23 cellular contexts compared by ENCODE assay signal in the genomic region with DNA sequence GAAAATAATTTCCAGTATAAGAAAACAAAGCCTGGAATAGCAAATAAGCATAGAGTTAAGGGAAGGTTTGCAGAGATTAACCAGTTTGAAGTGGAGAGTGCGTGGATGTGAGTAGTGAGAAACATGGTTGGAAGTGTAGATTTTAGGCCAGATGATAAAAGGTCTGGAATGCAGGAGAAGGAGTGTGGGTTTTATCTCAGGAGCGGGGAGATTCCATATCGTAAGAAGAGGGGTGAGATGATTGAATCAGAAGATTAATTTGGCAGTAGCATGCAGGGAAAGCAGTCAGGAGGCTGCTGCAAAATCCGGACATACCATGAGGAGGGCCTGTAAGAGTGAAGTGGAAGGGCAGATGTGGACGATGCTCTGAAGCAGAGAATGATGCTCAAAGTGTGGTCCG. TPM values are rescaled to one million over a fixed set of nuclear protein-coding genes. Genes with fewer than 3 reads are reported as not detected.
"Had no signal": no experiment of that assay in that cellular context is flagged by ENCODE, and none has a peak within 500 bp of the region (broad histone marks: within the 10 kb centered on the region; RNA-seq: fewer than 3 reads in every experiment).

No MANE protein-coding gene starts in this region.

- ATAC-seq: esophagus mucosa; gastrocnemius medialis; heart right ventricle; mucosa of descending colon; naive thymus-derived CD8-positive, alpha-beta T cell; psoas muscle; right lobe of liver had no signal

- H3K9me3 Mint-ChIP-seq: naive thymus-derived CD8-positive, alpha-beta T cell had no signal

- H3K4me1 ChIP-seq: gastrocnemius medialis, psoas muscle, right lobe of liver, upper lobe of left lung, uterus had no signal

- DNase-seq: effector memory CD4-positive, alpha-beta T cell; gastrocnemius medialis; heart right ventricle; hypothalamus; kidney glomerular epithelial cell; mammary epithelial cell; mucosa of descending colon; naive thymus-derived CD8-positive, alpha-beta T cell; psoas muscle; retina; right lobe of liver; spleen; stimulated activated CD4-positive, alpha-beta T cell treated with anti-CD3 and anti-CD28 coated beads, Interleukin-15, amount 100 ng/mL, for 24 hours; stimulated activated CD4-positive, alpha-beta T cell treated with anti-CD3 and anti-CD28 coated beads, Interleukin-1b, Interleukin-23, amount 100 ng/mL, for 48 hours; stimulated activated CD4-positive, alpha-beta T cell treated with anti-CD3 and anti-CD28 coated beads, Interleukin-4, amount 100 ng/mL, for 4 hours; stimulated activated naive CD4-positive, alpha-beta T cell; stomach; upper lobe of left lung; uterus had no signal

- H3K4me3 Mint-ChIP-seq: naive thymus-derived CD8-positive, alpha-beta T cell had no signal

- H3K4me3 ChIP-seq: gastrocnemius medialis, heart right ventricle, mucosa of descending colon, psoas muscle, right lobe of liver, spleen, stomach, upper lobe of left lung, uterus had no signal

- H3K36me3 ChIP-seq: gastrocnemius medialis, heart right ventricle, neutrophil, right lobe of liver, spleen, stomach, upper lobe of left lung, uterus had no signal

- FAIRE-seq: endometrium, islet of Langerhans had no signal

- H3K27ac ChIP-seq: gastrocnemius medialis, heart right ventricle, neutrophil, psoas muscle, right lobe of liver, stomach, uterus had no signal

- H3K27me3 ChIP-seq: gastrocnemius medialis, heart right ventricle, right lobe of liver, spleen, stomach, upper lobe of left lung, uterus had no signal

- H3K9me3 ChIP-seq: gastrocnemius medialis, heart right ventricle, mucosa of descending colon, neutrophil, psoas muscle, right lobe of liver, spleen, stomach, upper lobe of left lung, uterus had no signal

- H3K4me1 Mint-ChIP-seq: naive thymus-derived CD8-positive, alpha-beta T cell had no signal

- H3K36me3 Mint-ChIP-seq: naive thymus-derived CD8-positive, alpha-beta T cell had no signal

RNA-seq across cellular contexts. Expression of gene PPARG, which starts 13.7 kb away (rescaled TPM):
- total RNA-seq: naive thymus-derived CD8-positive, alpha-beta T cell had no signal
- polyA plus RNA-seq: naive thymus-derived CD8-positive, alpha-beta T cell had no signal
